In genomic region chr2:30164131-30164925, GRCh38 we compare ENCODE assay signal across 12 cellular contexts. TPM values are rescaled to one million over a fixed set of nuclear protein-coding genes. Genes with fewer than 3 reads are reported as not detected.
DNase-seq lines count a peak whose midpoint lies in the region; ATAC-seq and TF ChIP-seq lines count a peak whose summit lies in the region.
"Had no signal": no experiment of that assay in that cellular context is flagged by ENCODE, and none has a peak within 500 bp of the region (broad histone marks: within the 10 kb centered on the region; RNA-seq: fewer than 3 reads in every experiment).

No MANE protein-coding gene starts in this region.

- POLR2A ChIA-PET in activated CD8-positive, alpha-beta T cell treated with anti-CD3 and anti-CD28 coated beads, Interleukin-2, amount 10 ng/mL, durations not matched to agents 7 days and 5 days (lab: Charles Lee): interaction anchor here (0.6 to 1.7 kb wide), 7 partner anchors 16 to 547 kb away, joined by 3 to 10 read pairs (median 5); partner anchors contain the start of gene YPEL5
- POLR2A ChIA-PET in activated CD8-positive, alpha-beta T cell treated with anti-CD3 and anti-CD28 coated beads for 36 hours (lab: Charles Lee): interaction anchor here (1.0 to 3.1 kb wide), 10 partner anchors 9 to 549 kb away, joined by 3 to 15 read pairs (median 4); no protein-coding TSS in a partner anchor
- POLR2A ChIA-PET in activated B cell treated with CpG ODN at 0.5 μM for 24 hours (lab: Charles Lee): interaction anchor here (1.0 to 4.0 kb wide), 9 partner anchors 13 to 548 kb away, joined by 4 to 34 read pairs (median 6); partner anchors contain the start of gene YPEL5

- H3K27ac ChIP-seq in foreskin keratinocyte (no peak overlapping the region), smooth muscle cell (ENCODE audit: low read depth) (peak overlapping the region; percentile 71)
- H3K27ac ChIP-seq: upper lobe of right lung had no signal

- H3K4me3 Mint-ChIP-seq in activated CD8-positive, alpha-beta T cell treated with anti-CD3 and anti-CD28 coated beads, Interleukin-2, amount 10 ng/mL, durations not matched to agents 7 days and 5 days: no peak overlapping the region
- no peak overlapping the region for H3K4me3 Mint-ChIP-seq in activated CD8-positive, alpha-beta T cell treated with anti-CD3 and anti-CD28 coated beads for 36 hours
- no peak overlapping the region for H3K4me3 Mint-ChIP-seq in activated B cell treated with CpG ODN at 0.5 μM for 24 hours
- H3K4me3 Mint-ChIP-seq: stimulated activated effector memory CD8-positive, alpha-beta T cell treated with anti-CD3 and anti-CD28 coated beads, Interleukin-12 subunit alpha, Interleukin-12 subunit beta, amount 100 ng/mL, for 72 hours had no signal

- peaks cover 6% of the 10 kb centered on the region for H3K36me3 ChIP-seq in smooth muscle cell (ENCODE audit: low read depth)

- H3K27me3 ChIP-seq in foreskin keratinocyte (no peaks in the 10 kb centered on the region), smooth muscle cell (ENCODE audit: low read depth) (no peaks in the 10 kb centered on the region)
- H3K27me3 ChIP-seq: upper lobe of right lung had no signal

- H3K27ac Mint-ChIP-seq in activated CD8-positive, alpha-beta T cell treated with anti-CD3 and anti-CD28 coated beads, Interleukin-2, amount 10 ng/mL, durations not matched to agents 7 days and 5 days: no peak overlapping the region
- no peak overlapping the region for H3K27ac Mint-ChIP-seq in activated CD8-positive, alpha-beta T cell treated with anti-CD3 and anti-CD28 coated beads for 36 hours
- peak overlapping the region; percentile 6 for H3K27ac Mint-ChIP-seq in activated B cell treated with CpG ODN at 0.5 μM for 24 hours

- H4K20me1 ChIP-seq in smooth muscle cell (ENCODE audit: low read depth): peaks cover 39% of the 10 kb centered on the region

- CTCF ChIA-PET in activated CD8-positive, alpha-beta T cell treated with anti-CD3 and anti-CD28 coated beads, Interleukin-2, amount 10 ng/mL, durations not matched to agents 7 days and 5 days (lab: Charles Lee): interaction anchor here (0.5 to 11.8 kb wide), 79 partner anchors 9 to 1156 kb away, joined by 3 to 592 read pairs (median 4); partner anchors contain the start of genes LBH, LCLAT1 and YPEL5
- CTCF ChIA-PET in activated CD8-positive, alpha-beta T cell treated with anti-CD3 and anti-CD28 coated beads for 36 hours (lab: Charles Lee): interaction anchor here (0.6 to 9.6 kb wide), 109 partner anchors 8 to 1654 kb away, joined by 3 to 563 read pairs (median 5); partner anchors contain the start of genes LBH, LCLAT1 and YPEL5
- CTCF ChIA-PET in activated B cell treated with CpG ODN at 0.5 μM for 24 hours (lab: Charles Lee): interaction anchor here (0.5 to 10.9 kb wide), 54 partner anchors 8 to 1358 kb away, joined by 3 to 514 read pairs (median 5); partner anchors contain the start of genes EHD3, LBH, LCLAT1 and YPEL5

- H3K4me1 ChIP-seq in foreskin keratinocyte (no peaks in the 10 kb centered on the region), smooth muscle cell (ENCODE audit: low read depth) (no peaks in the 10 kb centered on the region)
- H3K4me1 ChIP-seq: upper lobe of right lung had no signal

- intact Hi-C loops in activated CD8-positive, alpha-beta T cell treated with anti-CD3 and anti-CD28 coated beads for 36 hours (cut with micrococcal nuclease): no loop called here
- intact Hi-C loops in activated B cell treated with CpG ODN at 0.5 μM for 24 hours (cut with micrococcal nuclease): loop anchor here (2.0 to 10.0 kb wide), 4 partner anchors 172 to 1360 kb away; no protein-coding TSS in a partner anchor

- peak overlapping the region; percentile 32 for H3K4me2 ChIP-seq in smooth muscle cell

- H3K79me2 ChIP-seq in smooth muscle cell (ENCODE audit: low read depth): no peaks in the 10 kb centered on the region

- 34% methylated on average over 7 of the region's 7 CpGs for WGBS in smooth muscle cell (ENCODE audit: low lambda C conversion rate)

- H3F3A ChIP-seq in smooth muscle cell (ENCODE audit: low read depth): peaks cover 21% of the 10 kb centered on the region

- TF ChIP-seq CTCF in activated CD8-positive, alpha-beta T cell treated with anti-CD3 and anti-CD28 coated beads for 36 hours (IDR thresholded peaks at IDR 0.05): no peak
- no peak for TF ChIP-seq CTCF in activated B cell treated with CpG ODN at 0.5 μM for 24 hours (IDR thresholded peaks at IDR 0.05)
- no peak for TF ChIP-seq CTCF in foreskin keratinocyte (conservative IDR thresholded peaks at IDR 0.05)
- no peak for TF ChIP-seq CTCF in smooth muscle cell (IDR thresholded peaks at IDR 0.05; ENCODE audit: borderline replicate concordance, insufficient read depth, poor library complexity, severe bottlenecking)

- no peaks in the 10 kb centered on the region for H3K9me3 ChIP-seq in smooth muscle cell (replicated peaks; ENCODE audit: low read depth)
- H3K9me3 ChIP-seq: upper lobe of right lung had no signal

- DNase-seq in activated CD8-positive, alpha-beta T cell treated with anti-CD3 and anti-CD28 coated beads, Interleukin-2, amount 10 ng/mL, durations not matched to agents 7 days and 5 days: no peak
- DNase-seq in activated CD8-positive, alpha-beta T cell treated with anti-CD3 and anti-CD28 coated beads for 36 hours: no peak
- DNase-seq in activated B cell treated with CpG ODN at 0.5 μM for 24 hours (no peak), foreskin keratinocyte (peak in 1 of 2 donors; percentile 54), smooth muscle cell (lab: John Stamatoyannopoulos, UW; ENCODE audit: unreplicated experiment) (no peak), NCI-H2227 treated with DMSO at 0.1 percent for 48 hours (lab: John Stamatoyannopoulos, UW) (no peak), GM19238 (ENCODE audit: insufficient read length, low spot score) (no peak)
- DNase-seq: activated T-cell treated with anti-CD3 and anti-CD28 coated beads, Interleukin-2, amount 50 U/mL, for 1 hour; upper lobe of right lung had no signal

- H3K27me3 Mint-ChIP-seq in activated CD8-positive, alpha-beta T cell treated with anti-CD3 and anti-CD28 coated beads, Interleukin-2, amount 10 ng/mL, durations not matched to agents 7 days and 5 days (ENCODE audit: low read depth): peaks cover 3% of the 10 kb centered on the region
- no peaks in the 10 kb centered on the region for H3K27me3 Mint-ChIP-seq in activated CD8-positive, alpha-beta T cell treated with anti-CD3 and anti-CD28 coated beads for 36 hours
- H3K27me3 Mint-ChIP-seq in activated B cell treated with CpG ODN at 0.5 μM for 24 hours: no peaks in the 10 kb centered on the region

- ATAC-seq in activated CD8-positive, alpha-beta T cell treated with anti-CD3 and anti-CD28 coated beads, Interleukin-2, amount 10 ng/mL, durations not matched to agents 7 days and 5 days: peak; percentile 4
- no peak for ATAC-seq in activated CD8-positive, alpha-beta T cell treated with anti-CD3 and anti-CD28 coated beads for 36 hours
- ATAC-seq in activated B cell treated with CpG ODN at 0.5 μM for 24 hours (ENCODE audit: low read depth) (no peak), foreskin keratinocyte (peak; percentile 21), GM19023 (IDR thresholded peaks at IDR 0.05; ENCODE audit: unreplicated experiment) (no peak)

- H3K9me3 Mint-ChIP-seq in activated CD8-positive, alpha-beta T cell treated with anti-CD3 and anti-CD28 coated beads, Interleukin-2, amount 10 ng/mL, durations not matched to agents 7 days and 5 days (ENCODE audit: insufficient read depth): no peaks in the 10 kb centered on the region
- H3K9me3 Mint-ChIP-seq in activated CD8-positive, alpha-beta T cell treated with anti-CD3 and anti-CD28 coated beads for 36 hours: no peaks in the 10 kb centered on the region
- no peaks in the 10 kb centered on the region for H3K9me3 Mint-ChIP-seq in activated B cell treated with CpG ODN at 0.5 μM for 24 hours
- H3K9me3 Mint-ChIP-seq: stimulated activated effector memory CD8-positive, alpha-beta T cell treated with anti-CD3 and anti-CD28 coated beads, Interleukin-12 subunit alpha, Interleukin-12 subunit beta, amount 100 ng/mL, for 72 hours had no signal

- H3K4me3 ChIP-seq in smooth muscle cell: no peak overlapping the region
- H3K4me3 ChIP-seq: GM12878, upper lobe of right lung had no signal

- H3K9ac ChIP-seq in smooth muscle cell (ENCODE audit: low read depth): peak overlapping the region; percentile 37

- H3K4me1 Mint-ChIP-seq in activated CD8-positive, alpha-beta T cell treated with anti-CD3 and anti-CD28 coated beads, Interleukin-2, amount 10 ng/mL, durations not matched to agents 7 days and 5 days (ENCODE audit: low read depth): peaks cover 17% of the 10 kb centered on the region
- peaks cover 26% of the 10 kb centered on the region for H3K4me1 Mint-ChIP-seq in activated CD8-positive, alpha-beta T cell treated with anti-CD3 and anti-CD28 coated beads for 36 hours (ENCODE audit: low read depth)
- peaks cover 29% of the 10 kb centered on the region for H3K4me1 Mint-ChIP-seq in activated B cell treated with CpG ODN at 0.5 μM for 24 hours
- H3K4me1 Mint-ChIP-seq: stimulated activated effector memory CD8-positive, alpha-beta T cell treated with anti-CD3 and anti-CD28 coated beads, Interleukin-12 subunit alpha, Interleukin-12 subunit beta, amount 100 ng/mL, for 72 hours had no signal

- H3K36me3 Mint-ChIP-seq in activated CD8-positive, alpha-beta T cell treated with anti-CD3 and anti-CD28 coated beads, Interleukin-2, amount 10 ng/mL, durations not matched to agents 7 days and 5 days (ENCODE audit: low read depth): peaks cover 5% of the 10 kb centered on the region
- peaks cover 9% of the 10 kb centered on the region for H3K36me3 Mint-ChIP-seq in activated CD8-positive, alpha-beta T cell treated with anti-CD3 and anti-CD28 coated beads for 36 hours (ENCODE audit: low read depth)
- peaks cover 33% of the 10 kb centered on the region for H3K36me3 Mint-ChIP-seq in activated B cell treated with CpG ODN at 0.5 μM for 24 hours (ENCODE audit: low read depth)

- no peak overlapping the region for H2AFZ ChIP-seq in smooth muscle cell (ENCODE audit: low read depth)

RNA-seq across cellular contexts. Expression of gene YPEL5, which starts 17.5 kb away (rescaled TPM):
- total RNA-seq in activated CD8-positive, alpha-beta T cell treated with anti-CD3 and anti-CD28 coated beads, Interleukin-2, amount 10 ng/mL, durations not matched to agents 7 days and 5 days: 10 to 100 TPM; 32.5 to 34.9 TPM
- total RNA-seq in activated CD8-positive, alpha-beta T cell treated with anti-CD3 and anti-CD28 coated beads for 36 hours: 10 to 100 TPM; 28.0 to 28.4 TPM
- total RNA-seq in activated B cell treated with CpG ODN at 0.5 μM for 24 hours (56.7 and 57.4 TPM in 2 replicates), foreskin keratinocyte (33.5 and 44.0 TPM in 2 replicates), smooth muscle cell (155 and 167 TPM in 2 replicates)
- polyA plus RNA-seq in foreskin keratinocyte (27.8 and 35.3 TPM in 2 replicates), smooth muscle cell (95.7 and 120 TPM in 2 replicates)

Comparison
In these comparisons a context has a peak if more than half of its experiments do, and no peak if none do; other contexts are left out.
1. ATAC-seq: peak in activated CD8-positive, alpha-beta T cell treated with anti-CD3 and anti-CD28 coated beads, Interleukin-2, amount 10 ng/mL, durations not matched to agents 7 days and 5 days (single experiment) and foreskin keratinocyte (single experiment); none in activated CD8-positive, alpha-beta T cell treated with anti-CD3 and anti-CD28 coated beads for 36 hours (single experiment), activated B cell treated with CpG ODN at 0.5 μM for 24 hours (single experiment) and GM19023 (single experiment).